In the genomic region with DNA sequence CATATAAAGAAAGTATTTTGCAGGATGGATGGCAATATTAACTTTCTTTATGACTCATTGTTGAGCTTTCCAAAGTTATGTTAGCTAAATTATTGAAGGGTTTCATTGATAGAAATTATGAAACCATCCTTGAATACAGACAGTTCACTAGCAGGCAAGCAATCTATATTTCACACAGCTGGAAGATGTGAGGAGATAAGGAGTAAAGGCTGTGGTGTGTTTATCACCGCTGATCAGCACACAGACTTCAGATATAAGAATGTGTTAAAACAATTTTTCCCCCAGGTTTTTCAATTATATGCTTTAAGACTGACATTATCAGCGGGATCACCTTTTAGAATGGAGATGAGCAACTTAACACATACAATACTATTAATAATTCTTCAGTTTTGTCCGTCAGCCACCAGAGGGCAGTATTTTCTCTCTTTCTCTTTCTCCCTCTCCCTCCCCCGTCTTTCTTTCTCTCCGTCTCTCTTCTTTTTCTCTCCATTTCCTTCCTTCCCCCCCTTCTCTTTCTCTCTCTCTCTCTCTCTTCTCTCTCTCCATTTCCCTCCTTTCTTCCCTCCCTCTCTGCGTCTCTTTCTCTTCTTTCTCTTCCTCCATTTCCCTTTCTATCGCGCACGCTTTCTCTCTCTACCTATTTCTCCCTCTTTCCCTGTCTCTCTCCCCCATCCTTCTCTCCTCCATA, we compare ENCODE assay signal across 8 cellular contexts.
DNase-seq lines count a peak whose midpoint lies in the region; ATAC-seq lines count a peak whose summit lies in the region.

No MANE protein-coding gene starts in this region.

- H3K27ac Mint-ChIP-seq in naive thymus-derived CD8-positive, alpha-beta T cell, result peak overlapping the region in 3 of 10 donors; percentile 1 to 95 (median 42)

- peak; percentile 88 for DNase-seq in G401 (ENCODE audit: low spot score)
- DNase-seq in NCI-H2171 (lab: John Stamatoyannopoulos, UW), result peak; percentile 22
- DNase-seq in activated CD4-positive, alpha-beta T cell treated with anti-CD3 and anti-CD28 coated beads, Interleukin-2, amount 50 U/mL, for 1 hour, result peak; percentile 3
- peak; percentile 83 for DNase-seq in fibroblast of peridontal ligament (ENCODE audit: extremely low read depth)
- peak in 6 of 10 donors; percentile 20 to 64 (median 44) for DNase-seq in naive thymus-derived CD8-positive, alpha-beta T cell
- no peak for DNase-seq in iPS-NIHi7 (ENCODE audit: extremely low spot score)

- H3K4me1 Mint-ChIP-seq in naive thymus-derived CD8-positive, alpha-beta T cell, result peaks cover 6 to 13% (median 8%) of the 10 kb centered on the region in 4 donors

- H3K27me3 Mint-ChIP-seq in naive thymus-derived CD8-positive, alpha-beta T cell, result peaks cover 13 to 40% (median 24%) of the 10 kb centered on the region in 5 donors

- H3K9me3 Mint-ChIP-seq in naive thymus-derived CD8-positive, alpha-beta T cell, result no peaks in the 10 kb centered on the region

- H3K4me3 Mint-ChIP-seq in naive thymus-derived CD8-positive, alpha-beta T cell, result peak overlapping the region; percentile 73 to 97 (median 80)

- in situ Hi-C loops in G401 (cut with HindIII; ENCODE audit: low sequenced_read_pairs), result no loop called here

- POLR2A ChIA-PET in naive thymus-derived CD8-positive, alpha-beta T cell (lab: Charles Lee), result interaction anchor here (0.7 kb wide), 1 partner anchor 290 kb away, joined by 3 read pairs; no protein-coding TSS in a partner anchor

- H3K36me3 Mint-ChIP-seq in naive thymus-derived CD8-positive, alpha-beta T cell, result no peaks in the 10 kb centered on the region

- ATAC-seq in HG02571 (IDR thresholded peaks at IDR 0.05; ENCODE audit: unreplicated experiment), result peak; percentile 70
- peak; percentile 48 to 57 for ATAC-seq in naive thymus-derived CD8-positive, alpha-beta T cell
- ATAC-seq in GM18498 (IDR thresholded peaks at IDR 0.05; ENCODE audit: unreplicated experiment), result no peak
